Comparison of ENCODE assay signal across 8 cellular contexts in the genomic region with DNA sequence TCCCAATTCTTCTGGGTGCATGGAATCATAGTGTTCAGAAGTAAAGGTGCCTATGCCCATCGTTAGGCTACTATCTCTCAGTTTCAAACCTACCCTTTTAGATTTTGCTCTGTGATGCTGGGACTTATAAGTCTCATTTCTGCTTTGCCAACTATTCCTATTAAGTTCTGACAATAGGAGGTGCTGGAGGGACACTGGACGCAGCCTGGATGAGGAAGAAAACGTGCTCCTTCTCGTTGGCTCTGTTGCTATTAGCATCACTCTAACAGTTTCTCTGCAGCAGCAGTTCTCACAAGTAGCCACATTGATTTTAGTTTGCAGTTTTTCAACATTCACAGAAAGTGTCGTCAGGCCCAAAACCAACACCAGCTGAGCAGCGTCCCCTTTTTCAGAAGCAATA.
A peak's percentile ranks its signal among the peaks of the same experiment; 100 is the strongest.
DNase-seq lines count a peak whose midpoint lies in the region; ATAC-seq and TF ChIP-seq lines count a peak whose summit lies in the region.

No MANE protein-coding gene starts in this region.

- H3K4me3 ChIP-seq in GM23338 (no peak overlapping the region), PC-3 (ENCODE audit: low read length) (no peak overlapping the region), fibroblast of the aortic adventitia (ENCODE audit: low read depth, low read length) (no peak overlapping the region)

- TF ChIP-seq CTCF in GM23338 (conservative IDR thresholded peaks at IDR 0.05; ENCODE audit: low read depth in 2 of 2) (peak; percentile 53 to 74), PC-3 (conservative IDR thresholded peaks at IDR 0.05; ENCODE audit: low read depth, low read length) (peak; percentile 60), fibroblast of the aortic adventitia (IDR thresholded peaks at IDR 0.05; ENCODE audit: insufficient read depth, low read length) (peak; percentile 76)

- H3F3A ChIP-seq in GM23338 (replicated peaks; ENCODE audit: low read depth) (no peaks in the 10 kb centered on the region), PC-3 (ENCODE audit: low read length, unreplicated experiment) (no peaks in the 10 kb centered on the region)

- peaks cover 5% of the 10 kb centered on the region for H3K27me3 Mint-ChIP-seq in GM23338 (ENCODE audit: insufficient read depth, low read depth, poor library complexity)

- CTCF ChIA-PET in PC-3 (lab: Charles Lee) = no interaction called here

- ATAC-seq in GM23338 (peak; percentile 21), PC-3 (0 out of 2 replicates have a peak, but pooled peaks have one; percentile 31), GM19395 (IDR thresholded peaks at IDR 0.05; ENCODE audit: unreplicated experiment) (no peak)

- no peaks in the 10 kb centered on the region for H3K9me3 Mint-ChIP-seq in GM23338

- no peak overlapping the region for H3K27ac ChIP-seq in GM23338 (ENCODE audit: low read depth)
- H3K27ac ChIP-seq in PC-3 (ENCODE audit: low read length) = no peak overlapping the region

- intact Hi-C loops in PC-3 (cut with micrococcal nuclease) = no loop called here

- H3K9me2 ChIP-seq in GM23338 (ENCODE audit: insufficient read depth) (peaks cover 5% of the 10 kb centered on the region), PC-3 (replicated peaks; ENCODE audit: low read length) (no peaks in the 10 kb centered on the region)

- no peak overlapping the region for H3K4me3 Mint-ChIP-seq in GM23338

- POLR2A ChIA-PET in PC-3 (lab: Charles Lee; ENCODE audit: unreplicated experiment) = no interaction called here

- no TSS peak for BruUV-seq in PC-3 (replicated peaks; lab: Mats Ljungman, UMichigan)

- H3K9ac ChIP-seq in PC-3 (ENCODE audit: low read length) = no peak overlapping the region

- peaks cover 52% of the 10 kb centered on the region for H3K4me1 Mint-ChIP-seq in GM23338

- peaks cover 33% of the 10 kb centered on the region for H3K4me1 ChIP-seq in GM23338 (ENCODE audit: insufficient read depth)
- no peaks in the 10 kb centered on the region for H3K4me1 ChIP-seq in PC-3 (ENCODE audit: insufficient read depth, low read length)

- H3K79me2 ChIP-seq in GM23338 (replicated peaks; ENCODE audit: insufficient read depth) = no peaks in the 10 kb centered on the region
- no peaks in the 10 kb centered on the region for H3K79me2 ChIP-seq in PC-3 (ENCODE audit: low read length)

- H4K20me1 ChIP-seq in GM23338 (replicated peaks; ENCODE audit: insufficient read depth) = no peaks in the 10 kb centered on the region
- H4K20me1 ChIP-seq in PC-3 (ENCODE audit: low read length) = no peaks in the 10 kb centered on the region

- H3K36me3 Mint-ChIP-seq in GM23338 (ENCODE audit: low read depth) = no peaks in the 10 kb centered on the region; the same call in 2 of the 3 replicates

- H3K27me3 ChIP-seq in GM23338 (ENCODE audit: insufficient read depth) (no peaks in the 10 kb centered on the region), PC-3 (ENCODE audit: low read length) (no peaks in the 10 kb centered on the region)

- H3K36me3 ChIP-seq in GM23338 (ENCODE audit: insufficient read depth) (no peaks in the 10 kb centered on the region), PC-3 (ENCODE audit: low read depth, low read length) (no peaks in the 10 kb centered on the region)

- no peaks in the 10 kb centered on the region for H3K9me3 ChIP-seq in PC-3 (ENCODE audit: low read length)

- DNase-seq in GM23338 (ENCODE audit: low spot score) = peak; percentile 69
- peak; percentile 62 for DNase-seq in PC-3
- peak; percentile 88 for DNase-seq in fibroblast of the aortic adventitia (ENCODE audit: low read depth)
- DNase-seq in retina = peak; percentile 17
- no peak for DNase-seq in GM19240 (ENCODE audit: insufficient read length, low spot score)
- DNase-seq in activated effector memory CD4-positive, alpha-beta T cell treated with Interleukin-2 at 50 U/mL for 16 hours = no peak
- DNase-seq in C1 segment of cervical spinal cord (lab: John Stamatoyannopoulos, UW) = no peak

- no peak overlapping the region for H3K4me2 ChIP-seq in GM23338
- H3K4me2 ChIP-seq in PC-3 (ENCODE audit: low read length) = no peak overlapping the region

- no peak overlapping the region for H2AFZ ChIP-seq in GM23338
- H2AFZ ChIP-seq in PC-3 (ENCODE audit: low read length) = no peak overlapping the region

- H3K27ac Mint-ChIP-seq in GM23338 = no peak overlapping the region; the same call in 1 of the 2 replicates

TF ChIP-seq in GM23338, 12 proteins besides CTCF, POLR2A, EP300 and RAD21 (continues in another document):
- TF ChIP-seq ZNF114 (CRISPR knock-in tag; IDR thresholded peaks at IDR 0.05) = no peak
- no peak for TF ChIP-seq EZH2phosphoT487 (IDR thresholded peaks at IDR 0.05; ENCODE audit: unreplicated experiment)
- TF ChIP-seq ZNF331 (CRISPR knock-in tag; IDR thresholded peaks at IDR 0.05; ENCODE audit: low read depth) = no peak
- no peak for TF ChIP-seq NANOG (IDR thresholded peaks at IDR 0.05; ENCODE audit: borderline replicate concordance)
- no peak for TF ChIP-seq POLR2AphosphoS5 (IDR thresholded peaks at IDR 0.05; ENCODE audit: low read depth)
- TF ChIP-seq, protein P1, sequence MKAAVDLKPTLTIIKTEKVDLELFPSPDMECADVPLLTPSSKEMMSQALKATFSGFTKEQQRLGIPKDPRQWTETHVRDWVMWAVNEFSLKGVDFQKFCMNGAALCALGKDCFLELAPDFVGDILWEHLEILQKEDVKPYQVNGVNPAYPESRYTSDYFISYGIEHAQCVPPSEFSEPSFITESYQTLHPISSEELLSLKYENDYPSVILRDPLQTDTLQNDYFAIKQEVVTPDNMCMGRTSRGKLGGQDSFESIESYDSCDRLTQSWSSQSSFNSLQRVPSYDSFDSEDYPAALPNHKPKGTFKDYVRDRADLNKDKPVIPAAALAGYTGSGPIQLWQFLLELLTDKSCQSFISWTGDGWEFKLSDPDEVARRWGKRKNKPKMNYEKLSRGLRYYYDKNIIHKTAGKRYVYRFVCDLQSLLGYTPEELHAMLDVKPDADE (IDR thresholded peaks at IDR 0.05) = no peak
- TF ChIP-seq, protein P2, sequence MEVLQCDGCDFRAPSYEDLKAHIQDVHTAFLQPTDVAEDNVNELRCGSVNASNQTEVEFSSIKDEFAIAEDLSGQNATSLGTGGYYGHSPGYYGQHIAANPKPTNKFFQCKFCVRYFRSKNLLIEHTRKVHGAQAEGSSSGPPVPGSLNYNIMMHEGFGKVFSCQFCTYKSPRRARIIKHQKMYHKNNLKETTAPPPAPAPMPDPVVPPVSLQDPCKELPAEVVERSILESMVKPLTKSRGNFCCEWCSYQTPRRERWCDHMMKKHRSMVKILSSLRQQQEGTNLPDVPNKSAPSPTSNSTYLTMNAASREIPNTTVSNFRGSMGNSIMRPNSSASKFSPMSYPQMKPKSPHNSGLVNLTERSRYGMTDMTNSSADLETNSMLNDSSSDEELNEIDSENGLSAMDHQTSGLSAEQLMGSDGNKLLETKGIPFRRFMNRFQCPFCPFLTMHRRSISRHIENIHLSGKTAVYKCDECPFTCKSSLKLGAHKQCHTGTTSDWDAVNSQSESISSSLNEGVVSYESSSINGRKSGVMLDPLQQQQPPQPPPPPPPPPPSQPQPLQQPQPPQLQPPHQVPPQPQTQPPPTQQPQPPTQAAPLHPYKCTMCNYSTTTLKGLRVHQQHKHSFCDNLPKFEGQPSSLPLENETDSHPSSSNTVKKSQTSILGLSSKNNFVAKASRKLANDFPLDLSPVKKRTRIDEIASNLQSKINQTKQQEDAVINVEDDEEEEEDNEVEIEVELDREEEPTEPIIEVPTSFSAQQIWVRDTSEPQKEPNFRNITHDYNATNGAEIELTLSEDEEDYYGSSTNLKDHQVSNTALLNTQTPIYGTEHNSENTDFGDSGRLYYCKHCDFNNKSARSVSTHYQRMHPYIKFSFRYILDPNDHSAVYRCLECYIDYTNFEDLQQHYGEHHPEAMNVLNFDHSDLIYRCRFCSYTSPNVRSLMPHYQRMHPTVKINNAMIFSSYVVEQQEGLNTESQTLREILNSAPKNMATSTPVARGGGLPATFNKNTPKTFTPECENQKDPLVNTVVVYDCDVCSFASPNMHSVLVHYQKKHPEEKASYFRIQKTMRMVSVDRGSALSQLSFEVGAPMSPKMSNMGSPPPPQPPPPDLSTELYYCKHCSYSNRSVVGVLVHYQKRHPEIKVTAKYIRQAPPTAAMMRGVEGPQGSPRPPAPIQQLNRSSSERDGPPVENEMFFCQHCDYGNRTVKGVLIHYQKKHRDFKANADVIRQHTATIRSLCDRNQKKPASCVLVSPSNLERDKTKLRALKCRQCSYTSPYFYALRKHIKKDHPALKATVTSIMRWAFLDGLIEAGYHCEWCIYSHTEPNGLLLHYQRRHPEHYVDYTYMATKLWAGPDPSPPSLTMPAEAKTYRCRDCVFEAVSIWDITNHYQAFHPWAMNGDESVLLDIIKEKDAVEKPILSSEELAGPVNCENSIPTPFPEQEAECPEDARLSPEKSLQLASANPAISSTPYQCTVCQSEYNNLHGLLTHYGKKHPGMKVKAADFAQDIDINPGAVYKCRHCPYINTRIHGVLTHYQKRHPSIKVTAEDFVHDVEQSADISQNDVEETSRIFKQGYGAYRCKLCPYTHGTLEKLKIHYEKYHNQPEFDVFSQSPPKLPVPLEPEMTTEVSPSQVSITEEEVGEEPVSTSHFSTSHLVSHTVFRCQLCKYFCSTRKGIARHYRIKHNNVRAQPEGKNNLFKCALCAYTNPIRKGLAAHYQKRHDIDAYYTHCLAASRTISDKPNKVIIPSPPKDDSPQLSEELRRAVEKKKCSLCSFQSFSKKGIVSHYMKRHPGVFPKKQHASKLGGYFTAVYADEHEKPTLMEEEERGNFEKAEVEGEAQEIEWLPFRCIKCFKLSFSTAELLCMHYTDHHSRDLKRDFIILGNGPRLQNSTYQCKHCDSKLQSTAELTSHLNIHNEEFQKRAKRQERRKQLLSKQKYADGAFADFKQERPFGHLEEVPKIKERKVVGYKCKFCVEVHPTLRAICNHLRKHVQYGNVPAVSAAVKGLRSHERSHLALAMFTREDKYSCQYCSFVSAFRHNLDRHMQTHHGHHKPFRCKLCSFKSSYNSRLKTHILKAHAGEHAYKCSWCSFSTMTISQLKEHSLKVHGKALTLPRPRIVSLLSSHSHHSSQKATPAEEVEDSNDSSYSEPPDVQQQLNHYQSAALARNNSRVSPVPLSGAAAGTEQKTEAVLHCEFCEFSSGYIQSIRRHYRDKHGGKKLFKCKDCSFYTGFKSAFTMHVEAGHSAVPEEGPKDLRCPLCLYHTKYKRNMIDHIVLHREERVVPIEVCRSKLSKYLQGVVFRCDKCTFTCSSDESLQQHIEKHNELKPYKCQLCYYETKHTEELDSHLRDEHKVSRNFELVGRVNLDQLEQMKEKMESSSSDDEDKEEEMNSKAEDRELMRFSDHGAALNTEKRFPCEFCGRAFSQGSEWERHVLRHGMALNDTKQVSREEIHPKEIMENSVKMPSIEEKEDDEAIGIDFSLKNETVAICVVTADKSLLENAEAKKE (CRISPR knock-in tag; IDR thresholded peaks at IDR 0.05) = no peak
- no peak for TF ChIP-seq EZH2 (IDR thresholded peaks at IDR 0.05; ENCODE audit: low read depth, unreplicated experiment)

Comparison
In these comparisons a context has a peak if more than half of its experiments do, and no peak if none do; other contexts are left out.
1. DNase-seq: peak in GM23338 (single experiment), PC-3 (single experiment), fibroblast of the aortic adventitia (single experiment) and retina (single experiment); none in GM19240 (single experiment), activated effector memory CD4-positive, alpha-beta T cell treated with Interleukin-2 at 50 U/mL for 16 hours (single experiment) and C1 segment of cervical spinal cord (0 of 14).
2. Peak in every context shown above with its lines, with median percentiles within 50 percentile points of each other: CTCF ChIP-seq.